ENCODE assay signal across 1 cellular context in the genomic region with DNA sequence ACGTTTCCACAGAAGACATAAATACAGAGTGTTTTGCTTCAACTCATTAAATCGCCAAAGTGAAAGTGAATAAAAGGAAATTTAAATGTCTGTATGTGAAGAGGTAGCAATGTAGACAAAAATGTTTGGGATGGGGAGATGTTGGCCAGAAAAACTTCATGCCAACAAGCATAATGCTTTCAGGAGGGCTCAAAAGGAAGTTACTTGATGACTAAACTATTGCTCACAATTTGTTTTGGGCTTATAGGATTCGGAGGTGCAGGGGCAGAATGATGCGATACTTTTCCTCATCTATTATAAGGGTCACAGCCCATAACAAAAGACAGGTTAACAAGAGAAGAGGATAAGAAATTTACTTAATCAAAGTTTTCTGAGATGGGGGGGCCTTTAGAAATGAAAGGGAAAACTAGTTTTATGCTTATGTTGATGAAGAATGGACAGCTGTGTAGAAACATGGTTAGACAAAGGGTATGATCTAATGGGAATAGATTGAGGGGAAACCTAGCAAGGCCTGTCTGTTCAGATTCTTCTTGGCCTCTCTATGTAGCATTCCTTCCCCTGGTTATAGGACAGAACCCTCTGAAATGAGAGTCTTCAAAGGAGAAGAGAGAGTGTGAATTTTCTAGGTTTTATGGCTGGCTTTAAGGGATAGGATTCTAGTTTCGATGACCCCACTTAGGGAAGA.
TF ChIP-seq lines count a peak whose summit lies in the region.

No MANE protein-coding gene starts in this region.

TF ChIP-seq in IMR-90, 13 proteins besides CTCF, POLR2A, EP300 and RAD21 (continued from another document):
- TF ChIP-seq BHLHE40 (IDR thresholded peaks at IDR 0.05; ENCODE audit: low read depth, low read length) (no peak), RFX5 (IDR thresholded peaks at IDR 0.05; ENCODE audit: low read depth, low read length) (no peak)
